ENCODE assay signal across 17 cellular contexts in genomic region chr14:24053548-24054323, GRCh38. TPM values are rescaled to one million over a fixed set of nuclear protein-coding genes. Genes with fewer than 3 reads are reported as not detected.
DNase-seq lines count a peak whose midpoint lies in the region; ATAC-seq, FAIRE-seq and TF ChIP-seq lines count a peak whose summit lies in the region.
"Had no signal": no experiment of that assay in that cellular context is flagged by ENCODE, and none has a peak within 500 bp of the region (broad histone marks: within the 10 kb centered on the region; RNA-seq: fewer than 3 reads in every experiment).

No MANE protein-coding gene starts in this region.

- CTCF ChIA-PET in activated CD4-positive, alpha-beta memory T cell treated with anti-CD3 and anti-CD28 coated beads for 36 hours (lab: Charles Lee): interaction anchor here (1.0 to 12.9 kb wide), 5 partner anchors 20 to 107 kb away, joined by 3 to 458 read pairs (median 9); partner anchors contain the start of genes IRF9 and PCK2
- CTCF ChIA-PET in HepG2 (lab: Yijun Ruan, JAX; ENCODE audit: low intra/inter-chr PET ratio, low total read pairs): no interaction called here

- H3K36me3 Mint-ChIP-seq in activated T-cell treated with anti-CD3 and anti-CD28 coated beads, Interleukin-2, amount 50 U/mL, for 72 hours (ENCODE audit: insufficient read depth in 2 of 2): peaks cover 0 to 2% of the 10 kb centered on the region in 2 donors
- no peaks in the 10 kb centered on the region for H3K36me3 Mint-ChIP-seq in activated CD4-positive, alpha-beta memory T cell treated with anti-CD3 and anti-CD28 coated beads for 36 hours

- no peak for TF ChIP-seq RAD21 in HepG2 (CRISPR knock-in tag; IDR thresholded peaks at IDR 0.05)

- WGBS in HepG2 (ENCODE audit: low lambda C conversion rate): 44% methylated on average over 10 of the region's 10 CpGs

- no peak overlapping the region for H2AFZ ChIP-seq in HepG2 (ENCODE audit: low read length)

- H3K36me3 ChIP-seq in HepG2 (replicated peaks in 1 of 2; ENCODE audit: control insufficient read depth in 1 of 2, insufficient read depth in 2 of 2, low read length in 2 of 2) (no peaks in the 10 kb centered on the region), MG63 (no peaks in the 10 kb centered on the region)
- H3K36me3 ChIP-seq: ascending aorta had no signal

- peak; percentile 28 for TF ChIP-seq CTCF in HepG2 (CRISPR knock-in tag; IDR thresholded peaks at IDR 0.05)

- intact Hi-C loops in activated CD4-positive, alpha-beta memory T cell treated with anti-CD3 and anti-CD28 coated beads for 36 hours (cut with micrococcal nuclease): loop anchor here (1.0 to 10.0 kb wide), 7 partner anchors 41 to 259 kb away; partner anchors contain the start of genes DCAF11, GMPR2, LTB4R and LTB4R2
- intact Hi-C loops in HepG2 (cut with micrococcal nuclease; ENCODE audit: unreplicated experiment): no loop called here

- no peak overlapping the region for H3K9ac ChIP-seq in HepG2 (ENCODE audit: insufficient read depth, low read depth, low read length)
- H3K9ac ChIP-seq: KMS-11 had no signal

- H3K4me1 ChIP-seq in HepG2 (ENCODE audit: insufficient read depth, low read length): peaks cover 41% of the 10 kb centered on the region

- no peak for FAIRE-seq in HepG2 (lab: Jason Lieb, UNC)
- FAIRE-seq: urothelium cell line had no signal

- H3K27ac Mint-ChIP-seq in activated T-cell treated with anti-CD3 and anti-CD28 coated beads, Interleukin-2, amount 50 U/mL, for 72 hours: no peak overlapping the region
- H3K27ac Mint-ChIP-seq in activated CD4-positive, alpha-beta memory T cell treated with anti-CD3 and anti-CD28 coated beads for 36 hours: peak overlapping the region; percentile 10

- no peak for TF ChIP-seq EP300 in HepG2 (IDR thresholded peaks at IDR 0.05; ENCODE audit: low read depth in 2 of 2, low read length in 2 of 2)
- no peak for TF ChIP-seq EP300 in HepG2 (CRISPR knock-in tag; IDR thresholded peaks at IDR 0.05; ENCODE audit: borderline replicate concordance)

- no peaks in the 10 kb centered on the region for H3K79me2 ChIP-seq in HepG2 (ENCODE audit: insufficient read depth, low read length)

- H3K4me3 ChIP-seq in HepG2 (replicated peaks in 1 of 3; ENCODE audit: insufficient read depth in 1 of 3, low read depth in 2 of 3, low read length in 3 of 3) (no peak overlapping the region), MG63 (no peak overlapping the region)
- H3K4me3 ChIP-seq: ascending aorta, psoas muscle had no signal

- H4K20me1 ChIP-seq in HepG2 (ENCODE audit: insufficient read depth, low read length): no peaks in the 10 kb centered on the region

- H3K27me3 ChIP-seq in HepG2 (ENCODE audit: control insufficient read depth in 1 of 2, insufficient read depth in 2 of 2, low read length in 2 of 2) (peaks cover 20 to 80% of the 10 kb centered on the region in 2 experiments), MG63 (no peaks in the 10 kb centered on the region)
- H3K27me3 ChIP-seq: ascending aorta had no signal

- H3K4me3 Mint-ChIP-seq in activated T-cell treated with anti-CD3 and anti-CD28 coated beads, Interleukin-2, amount 50 U/mL, for 72 hours: peak overlapping the region; percentile 79 to 82
- H3K4me3 Mint-ChIP-seq in activated CD4-positive, alpha-beta memory T cell treated with anti-CD3 and anti-CD28 coated beads for 36 hours: peak overlapping the region; percentile 60

- in situ Hi-C loops in HepG2 (cut with HindIII; ENCODE audit: extremely low pct_ligation_motif_present, low pct_unique_long_range_greater_than_20kb): loop anchor here (5.0 kb wide), 1 partner anchor 46 kb away; no protein-coding TSS in a partner anchor

- no peaks in the 10 kb centered on the region for H3K9me3 Mint-ChIP-seq in activated T-cell treated with anti-CD3 and anti-CD28 coated beads, Interleukin-2, amount 50 U/mL, for 72 hours
- H3K9me3 Mint-ChIP-seq in activated CD4-positive, alpha-beta memory T cell treated with anti-CD3 and anti-CD28 coated beads for 36 hours: no peaks in the 10 kb centered on the region

- TF ChIP-seq POLR2A in HepG2 (IDR thresholded peaks at IDR 0.05; ENCODE audit: insufficient read depth in 1 of 2, low read depth in 2 of 2, low read length in 2 of 2): no peak

- H3K27ac ChIP-seq in HepG2 (ENCODE audit: extremely low read length, insufficient read depth, low read length): no peak overlapping the region
- H3K27ac ChIP-seq: ascending aorta, KMS-11, psoas muscle had no signal

- BruUV-seq in HepG2 (replicated peaks; lab: Mats Ljungman, UMichigan): no TSS peak

- no peaks in the 10 kb centered on the region for H3K9me3 ChIP-seq in HepG2 (ENCODE audit: low read length)
- H3K9me3 ChIP-seq in MG63: no peaks in the 10 kb centered on the region
- H3K9me3 ChIP-seq: ascending aorta, psoas muscle had no signal

- no peak for DNase-seq in activated T-cell treated with anti-CD3 and anti-CD28 coated beads, Interleukin-2, amount 50 U/mL, for 72 hours
- no peak for DNase-seq in activated T-cell treated with anti-CD3 and anti-CD28 coated beads, Interleukin-2, amount 50 U/mL, for 48 hours
- DNase-seq in activated CD4-positive, alpha-beta memory T cell treated with anti-CD3 and anti-CD28 coated beads for 36 hours: no peak
- DNase-seq in HepG2 (ENCODE audit: low spot score): no peak
- DNase-seq in stimulated activated naive CD8-positive, alpha-beta T cell treated with anti-CD3 and anti-CD28 coated beads, Interleukin-15, Interleukin-2, amounts not matched to agents 100 U/mL and 50 U/mL, for 24 hours: no peak
- no peak for DNase-seq in MG63
- DNase-seq: DMS153, mesenchymal stem cell, NCI-H510A treated with DMSO at 0.1 percent for 48 hours, psoas muscle had no signal

- POLR2A ChIA-PET in activated CD4-positive, alpha-beta memory T cell treated with anti-CD3 and anti-CD28 coated beads for 36 hours (lab: Charles Lee): interaction anchor here (1.2 kb wide), 1 partner anchor 93 kb away, joined by 3 read pairs; the partner anchor contains the start of gene RNF31
- POLR2A ChIA-PET in HepG2 (lab: Yijun Ruan, JAX): interaction anchor here (1.0 to 6.3 kb wide), 5 partner anchors 27 to 189 kb away, joined by 4 to 124 read pairs (median 6); partner anchors contain the start of genes DCAF11, NRL, PCK2 and PSME2

- no peak for ATAC-seq in activated T-cell treated with anti-CD3 and anti-CD28 coated beads, Interleukin-2, amount 50 U/mL, for 72 hours (replicated peaks in 1 of 2)
- no peak for ATAC-seq in HepG2
- peak; percentile 0 for ATAC-seq in stimulated activated naive CD8-positive, alpha-beta T cell treated with anti-CD3 and anti-CD28 coated beads, Interleukin-15, Interleukin-2, amounts not matched to agents 100 U/mL and 50 U/mL, for 24 hours
- no peak for ATAC-seq in GM21390 (IDR thresholded peaks at IDR 0.05; ENCODE audit: unreplicated experiment)
- ATAC-seq in HG03571 (IDR thresholded peaks at IDR 0.05; ENCODE audit: unreplicated experiment): no peak
- ATAC-seq: psoas muscle had no signal

- H3K27me3 Mint-ChIP-seq in activated T-cell treated with anti-CD3 and anti-CD28 coated beads, Interleukin-2, amount 50 U/mL, for 72 hours (ENCODE audit: low read depth): peaks cover 7% of the 10 kb centered on the region
- H3K27me3 Mint-ChIP-seq in activated CD4-positive, alpha-beta memory T cell treated with anti-CD3 and anti-CD28 coated beads for 36 hours: peaks cover 4% of the 10 kb centered on the region

- peaks cover 19% of the 10 kb centered on the region for H3K4me1 Mint-ChIP-seq in activated T-cell treated with anti-CD3 and anti-CD28 coated beads, Interleukin-2, amount 50 U/mL, for 72 hours (ENCODE audit: low read depth)
- peaks cover 20% of the 10 kb centered on the region for H3K4me1 Mint-ChIP-seq in activated CD4-positive, alpha-beta memory T cell treated with anti-CD3 and anti-CD28 coated beads for 36 hours (ENCODE audit: low read depth)

- H3K4me2 ChIP-seq in HepG2 (ENCODE audit: low read depth, low read length): no peak overlapping the region
- H3K4me2 ChIP-seq: KMS-11 had no signal

RNA-seq across cellular contexts. Expression of gene CARMIL3, which starts 1.9 kb away (rescaled TPM):
- 1 to 10 TPM; 1.9 to 2.1 TPM for total RNA-seq in activated T-cell treated with anti-CD3 and anti-CD28 coated beads, Interleukin-2, amount 50 U/mL, for 72 hours
- total RNA-seq in activated CD4-positive, alpha-beta memory T cell treated with anti-CD3 and anti-CD28 coated beads for 36 hours: under 1 TPM; 0.75 to 1.00 TPM
- 0.13 and 0.27 TPM in 2 replicates for total RNA-seq in HepG2 (2016; rRNA removed; fragmentation: Illumina TruSeq; extraction: Trizol)
- total RNA-seq in HepG2 (2016; cell fraction: cytosol; rRNA removed; fragmentation: Illumina TruSeq; extraction: Trizol; ENCODE audit: low read depth): 0.18 TPM in 1 of 2 replicates, not detected in the other
- total RNA-seq in HepG2 (2016; cell fraction: insoluble cytoplasmic fraction; rRNA removed; fragmentation: Illumina TruSeq; extraction: Trizol): 0.12 and 0.41 TPM in 2 replicates
- total RNA-seq in HepG2 (2016; cell fraction: membrane; rRNA removed; fragmentation: Illumina TruSeq; extraction: Trizol): 0.03 and 0.15 TPM in 2 replicates
- 0.47 and 0.65 TPM in 2 replicates for total RNA-seq in HepG2 (2016; cell fraction: nucleus; rRNA removed; fragmentation: Illumina TruSeq; extraction: Trizol)
- 0.55 and 0.85 TPM in 2 replicates for polyA plus RNA-seq in HepG2 (2011; rRNA removed)
- polyA plus RNA-seq in HepG2 (2011; cell fraction: cytosol; rRNA removed): 0.13 and 0.21 TPM in 2 replicates
- 7.7 and 8.1 TPM in 2 replicates for polyA plus RNA-seq in HepG2 (2011; cell fraction: nucleus; rRNA removed)
- 0.16 and 0.34 TPM in 2 replicates for polyA plus RNA-seq in HepG2 (2012)
- polyA plus RNA-seq in HepG2 (2016; cell fraction: cytosol; fragmentation: Illumina TruSeq; extraction: Trizol; ENCODE audit: low read depth): 0.03 TPM in 2 replicates
- polyA plus RNA-seq in HepG2 (2016; cell fraction: insoluble cytoplasmic fraction; fragmentation: Illumina TruSeq; extraction: Trizol; ENCODE audit: low read depth): 0.19 and 0.23 TPM in 2 replicates
- 0.05 TPM in 2 replicates for polyA plus RNA-seq in HepG2 (2016; cell fraction: membrane; fragmentation: Illumina TruSeq; extraction: Trizol; ENCODE audit: low read depth)
- 1.6 and 2.9 TPM in 2 replicates for polyA plus RNA-seq in HepG2 (2016; cell fraction: nucleus; fragmentation: Illumina TruSeq; extraction: Trizol; ENCODE audit: insufficient read depth, low read depth)
- 0.14 and 3.1 TPM in 2 replicates for polyA minus RNA-seq in HepG2 (2011; rRNA and poly(A)+ RNA removed; ENCODE audit: low replicate concordance)
- polyA minus RNA-seq in HepG2 (2011; cell fraction: cytosol; rRNA and poly(A)+ RNA removed): 0.20 and 0.44 TPM in 2 replicates
- polyA minus RNA-seq in HepG2 (2011; cell fraction: nucleus; rRNA and poly(A)+ RNA removed): 0.77 and 2.9 TPM in 2 replicates
- total RNA-seq in MG63 (2014; rRNA removed; shearing (Covaris generic); ENCODE audit: low replicate concordance): not detected in 2 replicates
- total RNA-seq: ascending aorta had no signal
- polyA plus RNA-seq: AG04450 had no signal

RNA-seq across cellular contexts. Expression of gene CPNE6, which starts 17.6 kb away (rescaled TPM):
- total RNA-seq in activated T-cell treated with anti-CD3 and anti-CD28 coated beads, Interleukin-2, amount 50 U/mL, for 72 hours: under 1 TPM; 0.12 to 0.14 TPM
- not detected for total RNA-seq in activated CD4-positive, alpha-beta memory T cell treated with anti-CD3 and anti-CD28 coated beads for 36 hours
- total RNA-seq in HepG2 (2016; rRNA removed; fragmentation: Illumina TruSeq; extraction: Trizol): not detected in 2 replicates
- total RNA-seq in HepG2 (2016; cell fraction: cytosol; rRNA removed; fragmentation: Illumina TruSeq; extraction: Trizol; ENCODE audit: low read depth): not detected in 2 replicates
- not detected in 2 replicates for total RNA-seq in HepG2 (2016; cell fraction: insoluble cytoplasmic fraction; rRNA removed; fragmentation: Illumina TruSeq; extraction: Trizol)
- not detected in 2 replicates for total RNA-seq in HepG2 (2016; cell fraction: membrane; rRNA removed; fragmentation: Illumina TruSeq; extraction: Trizol)
- not detected in 2 replicates for total RNA-seq in HepG2 (2016; cell fraction: nucleus; rRNA removed; fragmentation: Illumina TruSeq; extraction: Trizol)
- 0.03 TPM in 1 of 2 replicates, not detected in the other for polyA plus RNA-seq in HepG2 (2011; rRNA removed)
- not detected in 2 replicates for polyA plus RNA-seq in HepG2 (2011; cell fraction: cytosol; rRNA removed)
- 0.06 and 0.16 TPM in 2 replicates for polyA plus RNA-seq in HepG2 (2011; cell fraction: nucleus; rRNA removed)
- 0.05 TPM in 1 of 2 replicates, not detected in the other for polyA plus RNA-seq in HepG2 (2012)
- not detected in 2 replicates for polyA plus RNA-seq in HepG2 (2016; cell fraction: cytosol; fragmentation: Illumina TruSeq; extraction: Trizol; ENCODE audit: low read depth)
- polyA plus RNA-seq in HepG2 (2016; cell fraction: insoluble cytoplasmic fraction; fragmentation: Illumina TruSeq; extraction: Trizol; ENCODE audit: low read depth): not detected in 2 replicates
- not detected in 2 replicates for polyA plus RNA-seq in HepG2 (2016; cell fraction: membrane; fragmentation: Illumina TruSeq; extraction: Trizol; ENCODE audit: low read depth)
- not detected in 2 replicates for polyA plus RNA-seq in HepG2 (2016; cell fraction: nucleus; fragmentation: Illumina TruSeq; extraction: Trizol; ENCODE audit: insufficient read depth, low read depth)
- polyA minus RNA-seq in HepG2 (2011; rRNA and poly(A)+ RNA removed; ENCODE audit: low replicate concordance): 0.16 TPM in 1 of 2 replicates, not detected in the other
- not detected in 2 replicates for polyA minus RNA-seq in HepG2 (2011; cell fraction: cytosol; rRNA and poly(A)+ RNA removed)
- polyA minus RNA-seq in HepG2 (2011; cell fraction: nucleus; rRNA and poly(A)+ RNA removed): not detected in 2 replicates
- total RNA-seq in MG63 (2014; rRNA removed; shearing (Covaris generic); ENCODE audit: low replicate concordance): not detected in 2 replicates
- total RNA-seq: ascending aorta, psoas muscle, RPMI7951 had no signal
- polyA plus RNA-seq: AG04450 had no signal

RNA-seq across cellular contexts. Expression of gene PCK2, which starts 40.4 kb away (rescaled TPM):
- 100 to 1,000 TPM; 161 to 180 TPM for total RNA-seq in activated T-cell treated with anti-CD3 and anti-CD28 coated beads, Interleukin-2, amount 50 U/mL, for 72 hours
- total RNA-seq in activated CD4-positive, alpha-beta memory T cell treated with anti-CD3 and anti-CD28 coated beads for 36 hours: 100 to 1,000 TPM; 118 to 125 TPM
- 118 and 129 TPM in 2 replicates for total RNA-seq in HepG2 (2016; rRNA removed; fragmentation: Illumina TruSeq; extraction: Trizol)
- 29.7 and 32.7 TPM in 2 replicates for total RNA-seq in HepG2 (2016; cell fraction: cytosol; rRNA removed; fragmentation: Illumina TruSeq; extraction: Trizol; ENCODE audit: low read depth)
- 112 and 129 TPM in 2 replicates for total RNA-seq in HepG2 (2016; cell fraction: insoluble cytoplasmic fraction; rRNA removed; fragmentation: Illumina TruSeq; extraction: Trizol)
- total RNA-seq in HepG2 (2016; cell fraction: membrane; rRNA removed; fragmentation: Illumina TruSeq; extraction: Trizol): 38.2 and 39.1 TPM in 2 replicates
- 96.7 and 121 TPM in 2 replicates for total RNA-seq in HepG2 (2016; cell fraction: nucleus; rRNA removed; fragmentation: Illumina TruSeq; extraction: Trizol)
- polyA plus RNA-seq in HepG2 (2011; rRNA removed): 272 and 316 TPM in 2 replicates
- polyA plus RNA-seq in HepG2 (2011; cell fraction: cytosol; rRNA removed): 238 and 309 TPM in 2 replicates
- 309 TPM in 2 replicates for polyA plus RNA-seq in HepG2 (2011; cell fraction: nucleus; rRNA removed)
- 216 and 286 TPM in 2 replicates for polyA plus RNA-seq in HepG2 (2012)
- polyA plus RNA-seq in HepG2 (2016; cell fraction: cytosol; fragmentation: Illumina TruSeq; extraction: Trizol; ENCODE audit: low read depth): 19.2 and 20.8 TPM in 2 replicates
- 122 and 140 TPM in 2 replicates for polyA plus RNA-seq in HepG2 (2016; cell fraction: insoluble cytoplasmic fraction; fragmentation: Illumina TruSeq; extraction: Trizol; ENCODE audit: low read depth)
- 27.1 and 31.0 TPM in 2 replicates for polyA plus RNA-seq in HepG2 (2016; cell fraction: membrane; fragmentation: Illumina TruSeq; extraction: Trizol; ENCODE audit: low read depth)
- polyA plus RNA-seq in HepG2 (2016; cell fraction: nucleus; fragmentation: Illumina TruSeq; extraction: Trizol; ENCODE audit: insufficient read depth, low read depth): 172 and 175 TPM in 2 replicates
- 87.1 and 691 TPM in 2 replicates for polyA minus RNA-seq in HepG2 (2011; rRNA and poly(A)+ RNA removed; ENCODE audit: low replicate concordance)
- polyA minus RNA-seq in HepG2 (2011; cell fraction: cytosol; rRNA and poly(A)+ RNA removed): 204 and 209 TPM in 2 replicates
- 128 and 158 TPM in 2 replicates for polyA minus RNA-seq in HepG2 (2011; cell fraction: nucleus; rRNA and poly(A)+ RNA removed)
- 6.7 and 27.5 TPM in 2 replicates for total RNA-seq in MG63 (2014; rRNA removed; shearing (Covaris generic); ENCODE audit: low replicate concordance)
